1 cellular context compared by ENCODE assay signal in genomic region chr17:72879877-72880276, GRCh38.
TF ChIP-seq lines count a peak whose summit lies in the region.

No MANE protein-coding gene starts in this region.

TF ChIP-seq in IMR-90, 13 proteins besides CTCF, POLR2A, EP300 and RAD21 (continued from another document):
- TF ChIP-seq USF2 (IDR thresholded peaks at IDR 0.05; ENCODE audit: low read depth, low read length) (no peak), BHLHE40 (IDR thresholded peaks at IDR 0.05; ENCODE audit: low read depth, low read length) (no peak), CEBPB (IDR thresholded peaks at IDR 0.05; ENCODE audit: low read depth, low read length) (no peak)
